1 cellular context compared by ENCODE assay signal in genomic region chr12:89481218-89481914, GRCh38.
TF ChIP-seq lines count a peak whose summit lies in the region.

No MANE protein-coding gene starts in this region.

TF ChIP-seq in IMR-90, 13 proteins besides CTCF, POLR2A, EP300 and RAD21 (continued from another document):
- TF ChIP-seq MAZ (IDR thresholded peaks at IDR 0.05; ENCODE audit: borderline replicate concordance, low read depth, low read length) (no peak), MXI1 (IDR thresholded peaks at IDR 0.05; ENCODE audit: borderline replicate concordance, low read depth, low read length) (no peak), FOS (IDR thresholded peaks at IDR 0.05; ENCODE audit: low read depth, low read length) (no peak), CHD1 (IDR thresholded peaks at IDR 0.05; ENCODE audit: low read depth, low read length) (no peak), SMC3 (IDR thresholded peaks at IDR 0.05; ENCODE audit: low read depth, low read length) (no peak), MAFK (IDR thresholded peaks at IDR 0.05; ENCODE audit: low read depth, low read length) (no peak), USF2 (IDR thresholded peaks at IDR 0.05; ENCODE audit: low read depth, low read length) (no peak), RCOR1 (IDR thresholded peaks at IDR 0.05; ENCODE audit: insufficient replicate concordance, low read length) (no peak), RFX5 (IDR thresholded peaks at IDR 0.05; ENCODE audit: low read depth, low read length) (no peak), NFE2L2 (IDR thresholded peaks at IDR 0.05; ENCODE audit: low read depth, low read length) (no peak), BHLHE40 (IDR thresholded peaks at IDR 0.05; ENCODE audit: low read depth, low read length) (no peak), CEBPB (IDR thresholded peaks at IDR 0.05; ENCODE audit: low read depth, low read length) (no peak)
